ENCODE assay signal across 15 cellular contexts in the genomic region with DNA sequence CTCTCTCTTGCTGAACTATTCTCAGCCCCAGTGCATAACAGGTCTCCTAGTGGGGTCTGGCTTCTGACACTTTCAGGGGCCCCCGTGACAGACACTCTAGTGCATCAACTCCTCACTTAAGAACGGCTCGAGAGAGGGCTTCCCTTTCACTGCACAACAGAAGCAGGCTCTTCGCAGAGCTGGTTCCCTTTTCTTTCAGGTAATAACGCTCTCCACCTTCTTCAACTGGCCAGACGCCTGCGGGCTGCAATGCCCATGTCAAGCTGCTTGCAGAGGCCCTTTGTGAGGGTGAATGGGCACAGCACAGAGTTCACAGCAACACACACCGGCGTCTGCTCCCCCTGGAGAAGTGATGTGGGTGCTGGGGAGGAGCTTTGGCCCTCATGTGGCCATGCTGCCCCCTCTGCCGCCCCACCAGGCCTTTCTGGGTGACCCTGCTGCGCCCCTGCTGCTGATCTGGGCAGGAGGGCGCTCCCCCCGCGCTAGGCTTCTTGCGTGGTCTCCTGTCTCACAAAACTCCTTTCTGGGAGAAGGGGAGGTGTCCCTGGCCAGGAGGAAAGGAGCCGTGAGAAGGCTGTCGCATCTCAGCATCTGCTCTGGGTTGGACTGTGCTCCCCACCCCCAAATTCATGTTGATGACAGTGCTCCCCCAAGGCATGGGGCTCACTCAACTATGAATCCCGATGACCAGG. TPM values are rescaled to one million over a fixed set of nuclear protein-coding genes. Genes with fewer than 3 reads are reported as not detected.
A peak's percentile ranks its signal among the peaks of the same experiment; 100 is the strongest.
DNase-seq lines count a peak whose midpoint lies in the region; ATAC-seq and TF ChIP-seq lines count a peak whose summit lies in the region.
"Had no signal": no experiment of that assay in that cellular context is flagged by ENCODE, and none has a peak within 500 bp of the region (broad histone marks: within the 10 kb centered on the region; RNA-seq: fewer than 3 reads in every experiment).

No MANE protein-coding gene starts in this region.

- no peak for ATAC-seq in activated naive CD8-positive, alpha-beta T cell treated with anti-CD3 and anti-CD28 coated beads, Interleukin-2, amount 50 U/mL, for 24 hours
- ATAC-seq in HG02763 (IDR thresholded peaks at IDR 0.05; ENCODE audit: unreplicated experiment) = no peak
- no peak for ATAC-seq in GM18909 (IDR thresholded peaks at IDR 0.05; ENCODE audit: poor library complexity, unreplicated experiment)
- ATAC-seq: heart left ventricle, psoas muscle, WTC11 had no signal

- no peak for DNase-seq in activated CD4-positive, alpha-beta memory T cell treated with anti-CD3 and anti-CD28 coated beads for 36 hours
- no peak for DNase-seq in activated CD4-positive, alpha-beta memory T cell treated with anti-CD3 and anti-CD28 coated beads, Interleukin-2, amount 10 ng/mL, durations not matched to agents 7 days and 5 days
- DNase-seq in activated naive CD8-positive, alpha-beta T cell treated with anti-CD3 and anti-CD28 coated beads, Interleukin-2, amount 50 U/mL, for 24 hours = no peak
- DNase-seq in posterior vena cava (ENCODE audit: low spot score) (peak; percentile 67), DMS153 (lab: John Stamatoyannopoulos, UW) (no peak)
- DNase-seq: adrenal gland, cerebellar nuclear complex, DMS79, heart left ventricle, psoas muscle had no signal

- peaks cover 30% of the 10 kb centered on the region for H3K36me3 Mint-ChIP-seq in activated CD4-positive, alpha-beta memory T cell treated with anti-CD3 and anti-CD28 coated beads for 36 hours
- H3K36me3 Mint-ChIP-seq in activated CD4-positive, alpha-beta memory T cell treated with anti-CD3 and anti-CD28 coated beads, Interleukin-2, amount 10 ng/mL, durations not matched to agents 7 days and 5 days (ENCODE audit: low read depth) = peaks cover 44% of the 10 kb centered on the region
- H3K36me3 Mint-ChIP-seq in activated naive CD8-positive, alpha-beta T cell treated with anti-CD3 and anti-CD28 coated beads, Interleukin-2, amount 50 U/mL, for 24 hours (ENCODE audit: low read depth) = peaks cover 28% of the 10 kb centered on the region

- peaks cover 60% of the 10 kb centered on the region for H3K4me1 Mint-ChIP-seq in activated CD4-positive, alpha-beta memory T cell treated with anti-CD3 and anti-CD28 coated beads for 36 hours (ENCODE audit: low read depth)
- H3K4me1 Mint-ChIP-seq in activated CD4-positive, alpha-beta memory T cell treated with anti-CD3 and anti-CD28 coated beads, Interleukin-2, amount 10 ng/mL, durations not matched to agents 7 days and 5 days = peaks cover 61% of the 10 kb centered on the region
- H3K4me1 Mint-ChIP-seq in activated naive CD8-positive, alpha-beta T cell treated with anti-CD3 and anti-CD28 coated beads, Interleukin-2, amount 50 U/mL, for 24 hours = peaks cover 63% of the 10 kb centered on the region

- no peak overlapping the region for H3K4me3 Mint-ChIP-seq in activated CD4-positive, alpha-beta memory T cell treated with anti-CD3 and anti-CD28 coated beads for 36 hours
- no peak overlapping the region for H3K4me3 Mint-ChIP-seq in activated CD4-positive, alpha-beta memory T cell treated with anti-CD3 and anti-CD28 coated beads, Interleukin-2, amount 10 ng/mL, durations not matched to agents 7 days and 5 days
- H3K4me3 Mint-ChIP-seq in activated naive CD8-positive, alpha-beta T cell treated with anti-CD3 and anti-CD28 coated beads, Interleukin-2, amount 50 U/mL, for 24 hours = no peak overlapping the region
- H3K4me3 Mint-ChIP-seq: CD14-positive monocyte had no signal

- peak overlapping the region; percentile 42 for H3K27ac Mint-ChIP-seq in activated CD4-positive, alpha-beta memory T cell treated with anti-CD3 and anti-CD28 coated beads for 36 hours
- H3K27ac Mint-ChIP-seq in activated CD4-positive, alpha-beta memory T cell treated with anti-CD3 and anti-CD28 coated beads, Interleukin-2, amount 10 ng/mL, durations not matched to agents 7 days and 5 days = no peak overlapping the region
- H3K27ac Mint-ChIP-seq in activated naive CD8-positive, alpha-beta T cell treated with anti-CD3 and anti-CD28 coated beads, Interleukin-2, amount 50 U/mL, for 24 hours = peak overlapping the region; percentile 27
- H3K27ac Mint-ChIP-seq: WTC11 had no signal

- CTCF ChIA-PET in activated CD4-positive, alpha-beta memory T cell treated with anti-CD3 and anti-CD28 coated beads for 36 hours (lab: Charles Lee) = no interaction called here
- CTCF ChIA-PET in activated CD4-positive, alpha-beta memory T cell treated with anti-CD3 and anti-CD28 coated beads, Interleukin-2, amount 10 ng/mL, durations not matched to agents 7 days and 5 days (lab: Charles Lee) = no interaction called here

- intact Hi-C loops in activated CD4-positive, alpha-beta memory T cell treated with anti-CD3 and anti-CD28 coated beads for 36 hours (cut with micrococcal nuclease) = no loop called here
- intact Hi-C loops in posterior vena cava (cut with DNase I) = no loop called here

- H3K27me3 Mint-ChIP-seq in activated CD4-positive, alpha-beta memory T cell treated with anti-CD3 and anti-CD28 coated beads for 36 hours = peaks cover 2% of the 10 kb centered on the region
- H3K27me3 Mint-ChIP-seq in activated CD4-positive, alpha-beta memory T cell treated with anti-CD3 and anti-CD28 coated beads, Interleukin-2, amount 10 ng/mL, durations not matched to agents 7 days and 5 days = no peaks in the 10 kb centered on the region
- no peaks in the 10 kb centered on the region for H3K27me3 Mint-ChIP-seq in activated naive CD8-positive, alpha-beta T cell treated with anti-CD3 and anti-CD28 coated beads, Interleukin-2, amount 50 U/mL, for 24 hours

- no peaks in the 10 kb centered on the region for H3K9me3 Mint-ChIP-seq in activated CD4-positive, alpha-beta memory T cell treated with anti-CD3 and anti-CD28 coated beads for 36 hours
- no peaks in the 10 kb centered on the region for H3K9me3 Mint-ChIP-seq in activated CD4-positive, alpha-beta memory T cell treated with anti-CD3 and anti-CD28 coated beads, Interleukin-2, amount 10 ng/mL, durations not matched to agents 7 days and 5 days
- H3K9me3 Mint-ChIP-seq in activated naive CD8-positive, alpha-beta T cell treated with anti-CD3 and anti-CD28 coated beads, Interleukin-2, amount 50 U/mL, for 24 hours = no peaks in the 10 kb centered on the region
- H3K9me3 Mint-ChIP-seq: WTC11 had no signal

- POLR2A ChIA-PET in activated CD4-positive, alpha-beta memory T cell treated with anti-CD3 and anti-CD28 coated beads for 36 hours (lab: Charles Lee) = no interaction called here
- POLR2A ChIA-PET in activated CD4-positive, alpha-beta memory T cell treated with anti-CD3 and anti-CD28 coated beads, Interleukin-2, amount 10 ng/mL, durations not matched to agents 7 days and 5 days (lab: Charles Lee) = interaction anchor here (0.7 kb wide), 1 partner anchor 44 kb away, joined by 3 read pairs; no protein-coding TSS in a partner anchor

- peak; percentile 9 for TF ChIP-seq POLR2A in GM19193 (IDR thresholded peaks at IDR 0.05; ENCODE audit: extremely low read depth, insufficient read depth, insufficient read length)

RNA-seq across cellular contexts. Expression of a gene that starts 2.4 kb away (rescaled TPM):
- 10 to 100 TPM; 60.8 to 64.7 TPM for total RNA-seq in activated CD4-positive, alpha-beta memory T cell treated with anti-CD3 and anti-CD28 coated beads for 36 hours
- total RNA-seq in activated CD4-positive, alpha-beta memory T cell treated with anti-CD3 and anti-CD28 coated beads, Interleukin-2, amount 10 ng/mL, durations not matched to agents 7 days and 5 days = 10 to 100 TPM; 44.5 to 44.8 TPM
- 10 to 100 TPM; 29.4 to 32.4 TPM for total RNA-seq in posterior vena cava

RNA-seq across cellular contexts. Expression of a gene that starts 4.0 kb away (rescaled TPM):
- total RNA-seq in activated CD4-positive, alpha-beta memory T cell treated with anti-CD3 and anti-CD28 coated beads for 36 hours = 10 to 100 TPM; 38.9 to 39.5 TPM
- 10 to 100 TPM; 25.4 to 29.2 TPM for total RNA-seq in activated CD4-positive, alpha-beta memory T cell treated with anti-CD3 and anti-CD28 coated beads, Interleukin-2, amount 10 ng/mL, durations not matched to agents 7 days and 5 days
- 10 to 100 TPM; 25.4 to 25.8 TPM for total RNA-seq in posterior vena cava
